8 cellular contexts compared by ENCODE assay signal in the genomic region with DNA sequence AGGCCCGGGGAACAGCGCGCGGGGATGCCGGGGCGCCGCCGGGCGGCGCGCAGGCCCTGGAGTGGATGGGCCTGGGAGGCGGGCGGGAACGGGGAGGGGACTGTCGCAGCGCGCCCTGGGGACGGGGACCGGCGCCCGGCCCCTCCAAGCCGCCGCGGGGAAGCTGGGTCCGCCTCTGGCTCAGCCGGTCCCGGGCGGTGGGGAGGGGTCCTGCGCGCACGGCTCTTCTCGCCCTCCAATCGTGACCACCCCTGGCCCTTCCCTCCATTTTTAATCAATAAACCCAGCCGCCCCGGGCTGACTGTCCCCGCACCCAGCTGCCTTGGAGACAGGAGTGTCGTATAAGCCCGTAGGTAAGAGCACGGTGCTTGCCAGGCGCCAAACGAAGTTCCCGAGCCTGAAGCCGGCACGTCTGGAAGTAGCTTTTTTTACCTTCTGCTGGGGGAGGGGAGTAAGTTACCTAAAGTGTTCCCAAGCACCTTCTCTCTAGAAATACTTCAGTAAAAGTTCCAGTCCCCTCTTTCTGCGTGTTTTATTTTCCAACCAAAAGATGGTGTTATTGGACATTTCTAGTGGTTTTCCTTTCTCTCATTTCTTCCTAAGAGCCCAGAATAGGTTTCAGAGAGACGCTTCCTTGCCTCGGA. TPM values are rescaled to one million over a fixed set of nuclear protein-coding genes. Genes with fewer than 3 reads are reported as not detected.
DNase-seq lines count a peak whose midpoint lies in the region; ATAC-seq and TF ChIP-seq lines count a peak whose summit lies in the region.

No MANE protein-coding gene starts in this region.

- H3K4me3 ChIP-seq in AG10803 (ENCODE audit: low read length): peak overlapping the region; percentile 63
- H3K4me3 ChIP-seq in gastroesophageal sphincter: peak overlapping the region; percentile 74
- peak overlapping the region; percentile 69 for H3K4me3 ChIP-seq in neutrophil (ENCODE audit: low read depth in 1 of 2, low read length in 1 of 2)

- no peaks in the 10 kb centered on the region for H3K9me3 ChIP-seq in gastroesophageal sphincter
- no peaks in the 10 kb centered on the region for H3K9me3 ChIP-seq in neutrophil

- H3K4me3 Mint-ChIP-seq in type B pancreatic cell: peak overlapping the region; percentile 90

- H3K27ac Mint-ChIP-seq in type B pancreatic cell: peak overlapping the region; percentile 97

- H3K27me3 ChIP-seq in gastroesophageal sphincter: no peaks in the 10 kb centered on the region
- peaks cover 40% of the 10 kb centered on the region for H3K27me3 ChIP-seq in neutrophil

- no peaks in the 10 kb centered on the region for H3K9me3 Mint-ChIP-seq in type B pancreatic cell

- H3K27ac ChIP-seq in gastroesophageal sphincter (peak overlapping the region; percentile 81 to 99 (median 91)), neutrophil (peak overlapping the region; percentile 72)

- H3K4me1 Mint-ChIP-seq in type B pancreatic cell (ENCODE audit: unreplicated experiment): peaks cover 22% of the 10 kb centered on the region

- H3K36me3 Mint-ChIP-seq in type B pancreatic cell: no peaks in the 10 kb centered on the region

- ATAC-seq in GM18907 (IDR thresholded peaks at IDR 0.05; ENCODE audit: unreplicated experiment): peak; percentile 33
- peak; percentile 38 for ATAC-seq in HG03354 (IDR thresholded peaks at IDR 0.05; ENCODE audit: poor library complexity, severe bottlenecking, unreplicated experiment)
- no peak for ATAC-seq in gastroesophageal sphincter

- H3K27me3 Mint-ChIP-seq in type B pancreatic cell: peaks cover 8% of the 10 kb centered on the region

- TF ChIP-seq CTCF in AG10803 (conservative IDR thresholded peaks at IDR 0.05; ENCODE audit: low read length) (no peak), gastroesophageal sphincter (IDR thresholded peaks at IDR 0.05) (no peak), neutrophil (IDR thresholded peaks at IDR 0.05) (no peak), type B pancreatic cell (conservative IDR thresholded peaks at IDR 0.05) (no peak)

- peak; percentile 18 for DNase-seq in AG10803 (ENCODE audit: low read depth)
- DNase-seq in NCI-H82 (lab: John Stamatoyannopoulos, UW): peak; percentile 86
- DNase-seq in activated gamma-delta T cell treated with anti-CD3 and anti-CD28 coated beads, Interleukin-2, amount 50 U/mL, for 16 hours (ENCODE audit: low read depth): peak; percentile 12
- DNase-seq in type B pancreatic cell (ENCODE audit: extremely low spot score, unreplicated experiment): no peak

- WGBS in gastroesophageal sphincter (ENCODE audit: low coverage in 1 of 2), 2 donors: 0% methylated on average over 8 to 13 of the region's 47 CpGs

- peaks cover 0 to 46% (median 19%) of the 10 kb centered on the region in 3 donors for H3K4me1 ChIP-seq in gastroesophageal sphincter
- peaks cover 30 to 33% of the 10 kb centered on the region in 2 experiments for H3K4me1 ChIP-seq in neutrophil (ENCODE audit: control insufficient read depth in 1 of 2, insufficient read depth in 1 of 2, low read depth in 1 of 2, low read length in 1 of 2)

- TF ChIP-seq POLR2A in gastroesophageal sphincter (IDR thresholded peaks at IDR 0.05): peak in 1 of 2 donors; percentile 3

- no peak for TF ChIP-seq EP300 in gastroesophageal sphincter (IDR thresholded peaks at IDR 0.05)

- no peaks in the 10 kb centered on the region for H3K36me3 ChIP-seq in gastroesophageal sphincter
- peaks cover 13% of the 10 kb centered on the region for H3K36me3 ChIP-seq in neutrophil

RNA-seq across cellular contexts. Expression of a gene that starts 0.8 kb away (rescaled TPM):
- total RNA-seq in gastroesophageal sphincter (10 to 100 TPM in 3 of 4 donors, 1 to 10 TPM in 1; 7.6 to 19.9 (median 15.5) TPM), type B pancreatic cell (ENCODE audit: low replicate concordance) (18.5 and 22.2 TPM in 2 replicates)

RNA-seq across cellular contexts. Expression of a gene that starts 55.8 kb away (rescaled TPM):
- total RNA-seq in gastroesophageal sphincter (10 to 100 TPM; 23.6 to 38.4 (median 35.3) TPM), type B pancreatic cell (ENCODE audit: low replicate concordance) (45.6 and 66.3 TPM in 2 replicates)
